Comparison of ENCODE assay signal across 19 cellular contexts in genomic region chr11:65869643-65870306, GRCh38. TPM values are rescaled to one million over a fixed set of nuclear protein-coding genes. Genes with fewer than 3 reads are reported as not detected.
A peak's percentile ranks its signal among the peaks of the same experiment; 100 is the strongest.
DNase-seq lines count a peak whose midpoint lies in the region; ATAC-seq, FAIRE-seq and TF ChIP-seq lines count a peak whose summit lies in the region.
"Had no signal": no experiment of that assay in that cellular context is flagged by ENCODE, and none has a peak within 500 bp of the region (broad histone marks: within the 10 kb centered on the region; RNA-seq: fewer than 3 reads in every experiment).

No MANE protein-coding gene starts in this region.

- no peaks in the 10 kb centered on the region for H3K27me3 Mint-ChIP-seq in astrocyte (ENCODE audit: low read depth, unreplicated experiment)
- peaks cover 0 to 3% (median 0%) of the 10 kb centered on the region in 5 donors for H3K27me3 Mint-ChIP-seq in naive thymus-derived CD4-positive, alpha-beta T cell

- CTCF ChIA-PET in naive thymus-derived CD4-positive, alpha-beta T cell (lab: Charles Lee), result interaction anchor here (0.6 to 4.7 kb wide), 5 partner anchors 10 to 482 kb away, joined by 3 to 38 read pairs (median 5); partner anchors contain the start of genes FIBP and MUS81

- H3K27ac Mint-ChIP-seq in astrocyte (ENCODE audit: unreplicated experiment), result peak overlapping the region; percentile 58
- peak overlapping the region in 6 of 9 donors; percentile 12 to 88 (median 38) for H3K27ac Mint-ChIP-seq in naive thymus-derived CD4-positive, alpha-beta T cell
- H3K27ac Mint-ChIP-seq: activated CD8-positive, alpha-beta memory T cell treated with anti-CD3 and anti-CD28 coated beads, Interleukin-2, amount 10 ng/mL, durations not matched to agents 7 days and 5 days had no signal

- H4K20me1 ChIP-seq in astrocyte (ENCODE audit: insufficient read depth, low read length), result peaks cover 66% of the 10 kb centered on the region

- WGBS in heart right ventricle, 2 donors, result 84 to 86% methylated on average over 24 of the region's 24 CpGs

- H3K4me1 ChIP-seq in heart right ventricle, result peaks cover 16 to 44% (median 29%) of the 10 kb centered on the region in 9 donors
- peaks cover 33% of the 10 kb centered on the region for H3K4me1 ChIP-seq in astrocyte (ENCODE audit: insufficient read depth, low read length)
- H3K4me1 ChIP-seq in naive thymus-derived CD4-positive, alpha-beta T cell (ENCODE audit: control insufficient read depth in 2 of 2, insufficient read depth in 2 of 2, low read length in 2 of 2), result peaks cover 10 to 19% of the 10 kb centered on the region in 2 donors

- H3K27ac ChIP-seq in heart right ventricle (peak overlapping the region in 5 of 10 donors; percentile 28 to 97 (median 96)), astrocyte (ENCODE audit: low read depth, low read length) (no peak overlapping the region)
- peak overlapping the region; percentile 0 for H3K27ac ChIP-seq in naive thymus-derived CD4-positive, alpha-beta T cell (ENCODE audit: low read depth, low read length)
- H3K27ac ChIP-seq: prostate gland had no signal

- intact Hi-C loops in left ventricle myocardium superior (cut with micrococcal nuclease) (no loop called here), heart right ventricle (cut with DNase I) (no loop called here)
- intact Hi-C loops in naive thymus-derived CD4-positive, alpha-beta T cell (cut with micrococcal nuclease), result loop anchor here in 1 of 2 donors (5.0 kb wide), 1 partner anchor 973 kb away; the partner anchor contains the start of gene RCE1

- H3K4me3 ChIP-seq in heart right ventricle (no peak overlapping the region), astrocyte (ENCODE audit: insufficient read depth, low read depth, low read length) (no peak overlapping the region)
- H3K4me3 ChIP-seq in naive thymus-derived CD4-positive, alpha-beta T cell (ENCODE audit: low read length), result no peak overlapping the region
- H3K4me3 ChIP-seq: esophagus squamous epithelium, MG63, mucosa of descending colon, Peyer's patch, prostate gland had no signal

- no peak overlapping the region for H2AFZ ChIP-seq in astrocyte (ENCODE audit: low read depth, low read length)

- peaks cover 14% of the 10 kb centered on the region for H3K4me1 Mint-ChIP-seq in astrocyte (ENCODE audit: low read depth, unreplicated experiment)
- H3K4me1 Mint-ChIP-seq in naive thymus-derived CD4-positive, alpha-beta T cell, result peaks cover 13 to 26% (median 16%) of the 10 kb centered on the region in 7 donors

- DNase-seq in left ventricle myocardium superior (peak; percentile 34), heart right ventricle (no peak), astrocyte (ENCODE audit: low read depth) (no peak), D341Med (ENCODE audit: low spot score) (no peak), hepatic stellate cell (ENCODE audit: low spot score) (no peak)
- DNase-seq in naive thymus-derived CD4-positive, alpha-beta T cell, result no peak
- DNase-seq: activated CD8-positive, alpha-beta memory T cell treated with anti-CD3 and anti-CD28 coated beads, Interleukin-2, amount 10 ng/mL, durations not matched to agents 7 days and 5 days; activated gamma-delta T cell; esophagus squamous epithelium; MG63; NCI-H2029 treated with DMSO at 0.1 percent for 48 hours; NCI-H69 had no signal

- H3K27me3 ChIP-seq in heart right ventricle (no peaks in the 10 kb centered on the region), astrocyte (ENCODE audit: insufficient read depth, low read length) (no peaks in the 10 kb centered on the region)
- H3K27me3 ChIP-seq in naive thymus-derived CD4-positive, alpha-beta T cell (ENCODE audit: control insufficient read depth in 2 of 2, insufficient read depth in 2 of 2, low read length in 2 of 2), result no peaks in the 10 kb centered on the region
- H3K27me3 ChIP-seq: esophagus squamous epithelium, MG63, Peyer's patch had no signal

- ATAC-seq in left ventricle myocardium superior (no peak), heart right ventricle (no peak), HG03520 (IDR thresholded peaks at IDR 0.05; ENCODE audit: unreplicated experiment) (no peak), GM19023 (IDR thresholded peaks at IDR 0.05; ENCODE audit: unreplicated experiment) (no peak)
- no peak for ATAC-seq in naive thymus-derived CD4-positive, alpha-beta T cell
- ATAC-seq: activated CD8-positive, alpha-beta memory T cell treated with anti-CD3 and anti-CD28 coated beads, Interleukin-2, amount 10 ng/mL, durations not matched to agents 7 days and 5 days; mucosa of descending colon had no signal

- H3K36me3 Mint-ChIP-seq in astrocyte (ENCODE audit: low read depth, unreplicated experiment), result peaks cover 10% of the 10 kb centered on the region
- peaks cover 0 to 9% (median 0%) of the 10 kb centered on the region in 5 donors for H3K36me3 Mint-ChIP-seq in naive thymus-derived CD4-positive, alpha-beta T cell

- TF ChIP-seq CTCF in heart right ventricle (IDR thresholded peaks at IDR 0.05), result no peak
- no peak for TF ChIP-seq CTCF in astrocyte (IDR thresholded peaks at IDR 0.05; ENCODE audit: insufficient read depth, low read depth, low read length)

- H3K36me3 ChIP-seq in heart right ventricle (peaks cover 0 to 63% (median 40%) of the 10 kb centered on the region in 9 donors), astrocyte (ENCODE audit: insufficient read depth, low read length) (peaks cover 15% of the 10 kb centered on the region)
- H3K36me3 ChIP-seq in naive thymus-derived CD4-positive, alpha-beta T cell (ENCODE audit: control insufficient read depth in 2 of 3, insufficient read depth in 3 of 3, low read length in 3 of 3), result peaks cover 0 to 24% (median 0%) of the 10 kb centered on the region in 3 experiments

- POLR2A ChIA-PET in naive thymus-derived CD4-positive, alpha-beta T cell (lab: Charles Lee), result interaction anchor here (0.8 to 4.8 kb wide), 5 partner anchors 9 to 20 kb away, joined by 3 to 109 read pairs (median 6); partner anchors contain the start of genes CCDC85B, CFL1, FIBP and MUS81

- H3K9me3 ChIP-seq in heart right ventricle, result no peaks in the 10 kb centered on the region
- H3K9me3 ChIP-seq in astrocyte (ENCODE audit: insufficient read depth, low read depth, low read length), result no peaks in the 10 kb centered on the region
- H3K9me3 ChIP-seq in naive thymus-derived CD4-positive, alpha-beta T cell (ENCODE audit: control insufficient read depth in 2 of 3, low read length in 3 of 3), result no peaks in the 10 kb centered on the region
- H3K9me3 ChIP-seq: esophagus squamous epithelium, MG63, mucosa of descending colon, Peyer's patch, prostate gland had no signal

- H3K9ac ChIP-seq in astrocyte (ENCODE audit: low read length), result peak overlapping the region; percentile 92

- peaks cover 47% of the 10 kb centered on the region for H3K79me2 ChIP-seq in astrocyte (ENCODE audit: insufficient read depth, low read length)

- peak overlapping the region; percentile 100 for H3K4me2 ChIP-seq in astrocyte (ENCODE audit: low read length)

- no peak for FAIRE-seq in astrocyte (lab: Jason Lieb, UNC)
- FAIRE-seq: H1 had no signal

- no peaks in the 10 kb centered on the region for H3K9me3 Mint-ChIP-seq in astrocyte (ENCODE audit: unreplicated experiment)
- H3K9me3 Mint-ChIP-seq in naive thymus-derived CD4-positive, alpha-beta T cell, result no peaks in the 10 kb centered on the region

- H3K4me3 Mint-ChIP-seq in astrocyte (ENCODE audit: unreplicated experiment), result no peak overlapping the region
- H3K4me3 Mint-ChIP-seq in naive thymus-derived CD4-positive, alpha-beta T cell, result no peak overlapping the region
- H3K4me3 Mint-ChIP-seq: activated CD8-positive, alpha-beta memory T cell treated with anti-CD3 and anti-CD28 coated beads, Interleukin-2, amount 10 ng/mL, durations not matched to agents 7 days and 5 days had no signal

RNA-seq across cellular contexts. Expression of gene EFEMP2, which starts 2.8 kb away (rescaled TPM):
- total RNA-seq in left ventricle myocardium superior, result 95.2 TPM
- 100 to 1,000 TPM in 3 of 10 donors, 10 to 100 TPM in 7; 79.4 to 112 (median 89.6) TPM for total RNA-seq in heart right ventricle
- polyA plus RNA-seq in heart right ventricle, result 100 to 1,000 TPM in 1 of 2 donors, 10 to 100 TPM in 1; 54.8 to 133 TPM
- total RNA-seq in astrocyte, result 97.3 and 119 TPM in 2 replicates
- 10 to 100 TPM in 3 of 5 experiments, 1 to 10 TPM in 2; 5.9 to 16.0 (median 12.7) TPM for total RNA-seq in naive thymus-derived CD4-positive, alpha-beta T cell
- under 1 TPM; 0.40 to 0.60 TPM for polyA plus RNA-seq in naive thymus-derived CD4-positive, alpha-beta T cell

RNA-seq across cellular contexts. Expression of gene MUS81, which starts 9.5 kb away (rescaled TPM):
- total RNA-seq in left ventricle myocardium superior (37.8 TPM), heart right ventricle (10 to 100 TPM; 20.3 to 38.8 (median 27.0) TPM), astrocyte (59.9 and 64.3 TPM in 2 replicates)
- polyA plus RNA-seq in heart right ventricle, result 100 to 1,000 TPM in 1 of 2 donors, 10 to 100 TPM in 1; 54.4 to 111 TPM
- total RNA-seq in naive thymus-derived CD4-positive, alpha-beta T cell, result 100 to 1,000 TPM in 2 of 5 experiments, 10 to 100 TPM in 3; 51.8 to 117 (median 97.7) TPM
- 10 to 100 TPM; 18.3 to 33.0 TPM for polyA plus RNA-seq in naive thymus-derived CD4-positive, alpha-beta T cell

RNA-seq across cellular contexts. Expression of gene CTSW, which starts 9.9 kb away (rescaled TPM):
- total RNA-seq in left ventricle myocardium superior (1.1 TPM), heart right ventricle (1 to 10 TPM in 2 of 10 donors, under 1 TPM in 7, not detected in 1; 0.20 to 7.9 (median 0.55) TPM), astrocyte (not detected in 2 replicates)
- polyA plus RNA-seq in heart right ventricle, result under 1 TPM; 0.17 to 0.88 TPM
- 100 to 1,000 TPM in 1 of 5 experiments, 10 to 100 TPM in 4; 24.9 to 148 (median 29.3) TPM for total RNA-seq in naive thymus-derived CD4-positive, alpha-beta T cell
- 10 to 100 TPM; 31.7 to 58.7 TPM for polyA plus RNA-seq in naive thymus-derived CD4-positive, alpha-beta T cell
- total RNA-seq: H1, kidney epithelial cell had no signal
- polyA plus RNA-seq: H1 had no signal

RNA-seq across cellular contexts. Expression of gene CFL1, which starts 11.8 kb away (rescaled TPM):
- total RNA-seq in left ventricle myocardium superior (334 TPM), heart right ventricle (100 to 1,000 TPM; 281 to 672 (median 320) TPM), astrocyte (1,793 and 1,931 TPM in 2 replicates)
- polyA plus RNA-seq in heart right ventricle, result 100 to 1,000 TPM; 159 to 962 TPM
- 1,000 to 10,000 TPM in 1 of 5 experiments, 100 to 1,000 TPM in 4; 403 to 1,550 (median 533) TPM for total RNA-seq in naive thymus-derived CD4-positive, alpha-beta T cell
- polyA plus RNA-seq in naive thymus-derived CD4-positive, alpha-beta T cell, result 1,000 to 10,000 TPM; 2,039 to 2,314 TPM

RNA-seq across cellular contexts. Expression of gene FIBP, which starts 18.5 kb away (rescaled TPM):
- 44.9 TPM for total RNA-seq in left ventricle myocardium superior
- 10 to 100 TPM; 46.3 to 63.2 (median 49.9) TPM for total RNA-seq in heart right ventricle
- polyA plus RNA-seq in heart right ventricle, result 10 to 100 TPM; 44.0 to 88.4 TPM
- total RNA-seq in astrocyte, result 67.4 and 68.7 TPM in 2 replicates
- total RNA-seq in naive thymus-derived CD4-positive, alpha-beta T cell, result 10 to 100 TPM; 25.9 to 72.1 (median 43.4) TPM
- 10 to 100 TPM; 60.0 to 78.3 TPM for polyA plus RNA-seq in naive thymus-derived CD4-positive, alpha-beta T cell
